Comparison of ENCODE assay signal across 8 cellular contexts in the genomic region with DNA sequence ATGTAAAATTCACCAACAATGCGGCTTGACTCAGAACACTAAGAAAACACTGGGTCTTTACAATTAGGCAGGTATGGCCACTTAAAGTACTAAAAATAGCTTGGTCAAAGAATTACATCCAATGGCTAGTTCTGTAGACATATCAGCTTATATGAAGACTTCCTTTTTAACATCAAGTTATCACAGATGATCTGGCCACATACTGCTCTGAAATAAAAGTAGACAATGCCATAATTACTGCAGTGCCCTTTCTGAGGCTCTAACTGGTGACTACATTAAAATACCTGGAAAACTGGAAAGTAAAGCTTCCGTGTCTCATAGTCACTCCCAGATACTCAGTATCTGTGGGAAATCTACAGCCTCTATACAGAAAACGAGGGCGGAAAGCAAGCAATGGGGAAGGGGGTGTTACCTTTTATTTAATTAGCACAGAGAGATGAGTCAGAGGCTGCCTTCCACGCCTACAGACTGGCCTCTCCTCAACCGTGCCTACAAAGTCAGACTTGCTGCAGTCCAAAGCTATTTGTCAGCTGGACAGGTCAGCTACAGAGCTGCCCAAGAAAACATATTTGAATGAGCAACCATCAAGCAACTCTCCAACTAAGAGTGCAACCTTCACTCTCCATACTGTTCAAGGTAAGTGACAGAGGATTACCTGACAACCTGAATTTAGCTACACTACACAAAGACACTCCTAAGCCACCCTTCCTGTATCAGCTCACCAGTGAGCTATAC. TPM values are rescaled to one million over a fixed set of nuclear protein-coding genes. Genes with fewer than 3 reads are reported as not detected.
A peak's percentile ranks its signal among the peaks of the same experiment; 100 is the strongest.
DNase-seq lines count a peak whose midpoint lies in the region; ATAC-seq and TF ChIP-seq lines count a peak whose summit lies in the region.

No MANE protein-coding gene starts in this region.

- DNase-seq in AG09309 (ENCODE audit: low read depth) (peak; percentile 79), RKO (ENCODE audit: low spot score) (peak; percentile 95), adipocyte (ENCODE audit: low read depth) (peak; percentile 89), right atrium auricular region (ENCODE audit: low spot score) (peak; percentile 76), NCI-H2171 treated with DMSO at 0.1 percent for 48 hours (lab: John Stamatoyannopoulos, UW) (no peak)

- peaks cover 3% of the 10 kb centered on the region for H3K9me3 ChIP-seq in adipocyte (ENCODE audit: control insufficient read depth, low read length)
- peaks cover 0 to 7% of the 10 kb centered on the region in 2 donors for H3K9me3 ChIP-seq in right atrium auricular region

- H3K27ac ChIP-seq in right atrium auricular region (peak overlapping the region; percentile 35 to 57), skin epidermis (peak overlapping the region in 20 of 21 experiments; percentile 25 to 83 (median 64))

- H3K4me3 ChIP-seq in AG09309 (ENCODE audit: control insufficient read depth, low read depth, low read length) (no peak overlapping the region; the same call in 1 of the 2 replicates), adipocyte (ENCODE audit: low read length) (peak overlapping the region; percentile 67), right atrium auricular region (no peak overlapping the region), skin epidermis (no peak overlapping the region)

- peak; percentile 76 for ATAC-seq in GM19324 (IDR thresholded peaks at IDR 0.05; ENCODE audit: low FRiP score, unreplicated experiment)
- ATAC-seq in HG03432 (IDR thresholded peaks at IDR 0.05; ENCODE audit: unreplicated experiment): peak; percentile 90

- H3K36me3 ChIP-seq in adipocyte (ENCODE audit: control insufficient read depth, insufficient read depth, low read length, severe bottlenecking) (no peaks in the 10 kb centered on the region), right atrium auricular region (no peaks in the 10 kb centered on the region)

- peak overlapping the region; percentile 52 for H3K9ac ChIP-seq in adipocyte (ENCODE audit: low read length)

- H3K4me1 ChIP-seq in adipocyte (ENCODE audit: control insufficient read depth, insufficient read depth, low read length) (peaks cover 35% of the 10 kb centered on the region), right atrium auricular region (peaks cover 0 to 22% of the 10 kb centered on the region in 2 donors)

- H3K27me3 ChIP-seq in adipocyte (replicated peaks; ENCODE audit: control insufficient read depth, insufficient read depth, low read length): no peaks in the 10 kb centered on the region
- no peaks in the 10 kb centered on the region for H3K27me3 ChIP-seq in right atrium auricular region

- TF ChIP-seq CTCF in AG09309 (IDR thresholded peaks at IDR 0.05; ENCODE audit: control insufficient read depth, insufficient read depth, low read depth, low read length, missing control alignments): no peak
- no peak for TF ChIP-seq CTCF in right atrium auricular region (IDR thresholded peaks at IDR 0.05)

RNA-seq across cellular contexts. Expression of a gene that starts 8.7 kb away (rescaled TPM):
- total RNA-seq in right atrium auricular region: 10 to 100 TPM in 1 of 2 donors, 1 to 10 TPM in 1; 9.2 to 11.0 TPM
